ENCODE assay signal across 1 cellular context in genomic region chr3:150409125-150409526, GRCh38.
TF ChIP-seq lines count a peak whose summit lies in the region.

No MANE protein-coding gene starts in this region.

TF ChIP-seq in GM23338, 12 proteins besides CTCF, POLR2A, EP300 and RAD21 (continued from another document):
- TF ChIP-seq REST (IDR thresholded peaks at IDR 0.05; ENCODE audit: unreplicated experiment) (no peak), CREB1 (CRISPR knock-in tag; IDR thresholded peaks at IDR 0.05; ENCODE audit: low read depth) (no peak), EZH2phosphoT487 (IDR thresholded peaks at IDR 0.05; ENCODE audit: unreplicated experiment) (no peak), ETS1 (IDR thresholded peaks at IDR 0.05) (no peak)
